Comparison of ENCODE assay signal across 21 cellular contexts in genomic region chr9:129958771-129959170, GRCh38.
A peak's percentile ranks its signal among the peaks of the same experiment; 100 is the strongest.
DNase-seq lines count a peak whose midpoint lies in the region; ATAC-seq and TF ChIP-seq lines count a peak whose summit lies in the region.
"Had no signal": no experiment of that assay in that cellular context is flagged by ENCODE, and none has a peak within 500 bp of the region (broad histone marks: within the 10 kb centered on the region; RNA-seq: fewer than 3 reads in every experiment).

No MANE protein-coding gene starts in this region.

- CTCF ChIA-PET in CD4-positive, alpha-beta memory T cell (lab: Charles Lee; ENCODE audit: partially characterized antibody), result interaction anchor here (1.2 to 3.5 kb wide), 6 partner anchors 8 to 83 kb away, joined by 3 to 14 read pairs (median 4); no protein-coding TSS in a partner anchor
- CTCF ChIA-PET in naive thymus-derived CD4-positive, alpha-beta T cell (lab: Charles Lee), result interaction anchor here (1.2 kb wide), 1 partner anchor 72 kb away, joined by 4 read pairs; no protein-coding TSS in a partner anchor
- CTCF ChIA-PET in RWPE1 (lab: Yijun Ruan, JAX), result no interaction called here

- H3K4me3 ChIP-seq in CD4-positive, alpha-beta memory T cell (ENCODE audit: low read length in 2 of 2), result no peak overlapping the region
- no peak overlapping the region for H3K4me3 ChIP-seq in naive thymus-derived CD4-positive, alpha-beta T cell (ENCODE audit: low read length)
- H3K4me3 ChIP-seq: HAP-1, SJCRH30, tibial nerve had no signal

- no peaks in the 10 kb centered on the region for H3K27me3 Mint-ChIP-seq in T-helper 2 cell treated with Interferon-gamma antibody and Interleukin-4, amounts not matched to agents 5 μg/mL and 100 μg/mL, for 36 hours (ENCODE audit: low read depth)
- no peaks in the 10 kb centered on the region for H3K27me3 Mint-ChIP-seq in CD4-positive, alpha-beta memory T cell
- H3K27me3 Mint-ChIP-seq in activated naive CD8-positive, alpha-beta T cell treated with anti-CD3 and anti-CD28 coated beads for 36 hours, result no peaks in the 10 kb centered on the region
- no peaks in the 10 kb centered on the region for H3K27me3 Mint-ChIP-seq in naive thymus-derived CD4-positive, alpha-beta T cell
- H3K27me3 Mint-ChIP-seq: effector memory CD8-positive, alpha-beta T cell had no signal

- H3K9me3 ChIP-seq in CD4-positive, alpha-beta memory T cell (ENCODE audit: control insufficient read depth in 1 of 2, low read length in 2 of 2), result no peaks in the 10 kb centered on the region
- H3K9me3 ChIP-seq in naive thymus-derived CD4-positive, alpha-beta T cell (ENCODE audit: control insufficient read depth in 2 of 3, low read length in 3 of 3), result no peaks in the 10 kb centered on the region
- H3K9me3 ChIP-seq: BE2C, HAP-1, SJCRH30, tibial nerve had no signal

- intact Hi-C loops in CD4-positive, alpha-beta memory T cell (cut with micrococcal nuclease), result loop anchor here (5.0 kb wide), 1 partner anchor 36 kb away; no protein-coding TSS in a partner anchor
- intact Hi-C loops in naive thymus-derived CD4-positive, alpha-beta T cell (cut with micrococcal nuclease), result no loop called here

- no peak for DNase-seq in T-helper 2 cell treated with Interferon-gamma antibody and Interleukin-4, amounts not matched to agents 5 μg/mL and 100 μg/mL, for 36 hours (ENCODE audit: low spot score)
- DNase-seq in T-helper 2 cell, result no peak
- DNase-seq in CD4-positive, alpha-beta memory T cell, result no peak
- no peak for DNase-seq in activated naive CD8-positive, alpha-beta T cell treated with anti-CD3 and anti-CD28 coated beads for 36 hours
- DNase-seq in naive thymus-derived CD4-positive, alpha-beta T cell, result no peak
- DNase-seq in RWPE1 (ENCODE audit: low spot score), result no peak
- DNase-seq: 8988T; activated effector memory CD4-positive, alpha-beta T cell treated with anti-CD3 and anti-CD28 coated beads, Interleukin-2, amount 50 U/mL, for 16 hours; BE2C; effector memory CD8-positive, alpha-beta T cell; left ventricle myocardium superior; NCI-H1436 treated with DMSO at 0.1 percent for 48 hours; NCI-H2171 treated with DMSO at 0.1 percent for 48 hours; NCI-H774; occipital lobe; SJCRH30 had no signal

- peaks cover 63% of the 10 kb centered on the region for H3K4me1 ChIP-seq in CD4-positive, alpha-beta memory T cell (ENCODE audit: insufficient read depth, low read length)
- peaks cover 25 to 48% of the 10 kb centered on the region in 2 donors for H3K4me1 ChIP-seq in naive thymus-derived CD4-positive, alpha-beta T cell (ENCODE audit: control insufficient read depth in 2 of 2, insufficient read depth in 2 of 2, low read length in 2 of 2)

- peaks cover 67% of the 10 kb centered on the region for H3K36me3 Mint-ChIP-seq in T-helper 2 cell treated with Interferon-gamma antibody and Interleukin-4, amounts not matched to agents 5 μg/mL and 100 μg/mL, for 36 hours (ENCODE audit: low read depth)
- peaks cover 39 to 61% of the 10 kb centered on the region in 2 donors for H3K36me3 Mint-ChIP-seq in CD4-positive, alpha-beta memory T cell
- peaks cover 70% of the 10 kb centered on the region for H3K36me3 Mint-ChIP-seq in activated naive CD8-positive, alpha-beta T cell treated with anti-CD3 and anti-CD28 coated beads for 36 hours
- peaks cover 0 to 38% (median 25%) of the 10 kb centered on the region in 5 donors for H3K36me3 Mint-ChIP-seq in naive thymus-derived CD4-positive, alpha-beta T cell

- ATAC-seq in naive thymus-derived CD4-positive, alpha-beta T cell, result no peak
- ATAC-seq in GM19452 (IDR thresholded peaks at IDR 0.05; ENCODE audit: unreplicated experiment) (no peak), GM21381 (IDR thresholded peaks at IDR 0.05; ENCODE audit: unreplicated experiment) (no peak)
- ATAC-seq: effector memory CD8-positive, alpha-beta T cell; left ventricle myocardium superior; WTC11 had no signal

- H3K27ac ChIP-seq in CD4-positive, alpha-beta memory T cell (ENCODE audit: low read depth, low read length), result no peak overlapping the region
- peak overlapping the region; percentile 17 for H3K27ac ChIP-seq in naive thymus-derived CD4-positive, alpha-beta T cell (ENCODE audit: low read depth, low read length)
- no peak overlapping the region for H3K27ac ChIP-seq in RWPE1
- H3K27ac ChIP-seq: SJCRH30 had no signal

- no peak overlapping the region for H3K4me3 Mint-ChIP-seq in T-helper 2 cell treated with Interferon-gamma antibody and Interleukin-4, amounts not matched to agents 5 μg/mL and 100 μg/mL, for 36 hours
- no peak overlapping the region for H3K4me3 Mint-ChIP-seq in CD4-positive, alpha-beta memory T cell
- H3K4me3 Mint-ChIP-seq in activated naive CD8-positive, alpha-beta T cell treated with anti-CD3 and anti-CD28 coated beads for 36 hours, result no peak overlapping the region
- H3K4me3 Mint-ChIP-seq in naive thymus-derived CD4-positive, alpha-beta T cell, result no peak overlapping the region
- H3K4me3 Mint-ChIP-seq: effector memory CD8-positive, alpha-beta T cell; WTC11 had no signal

- no peaks in the 10 kb centered on the region for H3K9me3 Mint-ChIP-seq in T-helper 2 cell treated with Interferon-gamma antibody and Interleukin-4, amounts not matched to agents 5 μg/mL and 100 μg/mL, for 36 hours
- no peaks in the 10 kb centered on the region for H3K9me3 Mint-ChIP-seq in CD4-positive, alpha-beta memory T cell
- no peaks in the 10 kb centered on the region for H3K9me3 Mint-ChIP-seq in activated naive CD8-positive, alpha-beta T cell treated with anti-CD3 and anti-CD28 coated beads for 36 hours
- peaks cover 0 to 2% (median 0%) of the 10 kb centered on the region in 11 donors for H3K9me3 Mint-ChIP-seq in naive thymus-derived CD4-positive, alpha-beta T cell
- H3K9me3 Mint-ChIP-seq: effector memory CD8-positive, alpha-beta T cell; WTC11 had no signal

- H3K27me3 ChIP-seq in CD4-positive, alpha-beta memory T cell (ENCODE audit: insufficient read depth, low read length), result no peaks in the 10 kb centered on the region
- H3K27me3 ChIP-seq in naive thymus-derived CD4-positive, alpha-beta T cell (ENCODE audit: control insufficient read depth in 2 of 2, insufficient read depth in 2 of 2, low read length in 2 of 2), result no peaks in the 10 kb centered on the region
- H3K27me3 ChIP-seq: BE2C, SJCRH30, tibial nerve had no signal

- peak overlapping the region; percentile 45 for H3K27ac Mint-ChIP-seq in T-helper 2 cell treated with Interferon-gamma antibody and Interleukin-4, amounts not matched to agents 5 μg/mL and 100 μg/mL, for 36 hours
- peak overlapping the region in 5 of 7 donors; percentile 36 to 99 (median 60) for H3K27ac Mint-ChIP-seq in CD4-positive, alpha-beta memory T cell
- H3K27ac Mint-ChIP-seq in activated naive CD8-positive, alpha-beta T cell treated with anti-CD3 and anti-CD28 coated beads for 36 hours, result peak overlapping the region; percentile 91
- H3K27ac Mint-ChIP-seq in naive thymus-derived CD4-positive, alpha-beta T cell, result peak overlapping the region in 6 of 9 donors; percentile 20 to 99 (median 62)
- H3K27ac Mint-ChIP-seq: WTC11 had no signal

- peaks cover 55% of the 10 kb centered on the region for H3K4me1 Mint-ChIP-seq in T-helper 2 cell treated with Interferon-gamma antibody and Interleukin-4, amounts not matched to agents 5 μg/mL and 100 μg/mL, for 36 hours (ENCODE audit: low read depth)
- peaks cover 36 to 82% (median 52%) of the 10 kb centered on the region in 4 donors for H3K4me1 Mint-ChIP-seq in CD4-positive, alpha-beta memory T cell
- H3K4me1 Mint-ChIP-seq in activated naive CD8-positive, alpha-beta T cell treated with anti-CD3 and anti-CD28 coated beads for 36 hours, result peaks cover 69% of the 10 kb centered on the region
- H3K4me1 Mint-ChIP-seq in naive thymus-derived CD4-positive, alpha-beta T cell, result peaks cover 31 to 63% (median 57%) of the 10 kb centered on the region in 7 donors

- POLR2A ChIA-PET in CD4-positive, alpha-beta memory T cell (lab: Charles Lee; ENCODE audit: partially characterized antibody), result interaction anchor here (0.7 to 6.2 kb wide), 7 partner anchors 10 to 95 kb away, joined by 3 to 46 read pairs (median 8); partner anchors contain the start of gene GPR107
- POLR2A ChIA-PET in naive thymus-derived CD4-positive, alpha-beta T cell (lab: Charles Lee), result interaction anchor here (0.6 to 1.7 kb wide), 3 partner anchors 15 to 138 kb away, joined by 5 to 6 read pairs (median 5); no protein-coding TSS in a partner anchor
- POLR2A ChIA-PET in RWPE1 (lab: Yijun Ruan, JAX; ENCODE audit: low non-redundant PET), result no interaction called here

- H3K36me3 ChIP-seq in CD4-positive, alpha-beta memory T cell (ENCODE audit: insufficient read depth, low read length), result peaks cover 13% of the 10 kb centered on the region
- peaks cover 8 to 41% (median 11%) of the 10 kb centered on the region in 3 experiments for H3K36me3 ChIP-seq in naive thymus-derived CD4-positive, alpha-beta T cell (ENCODE audit: control insufficient read depth in 2 of 3, insufficient read depth in 3 of 3, low read length in 3 of 3)

- no peak for TF ChIP-seq CTCF in RWPE1 (conservative IDR thresholded peaks at IDR 0.05; ENCODE audit: low read depth)
